Comparison of ENCODE assay signal across 8 cellular contexts in the genomic region with DNA sequence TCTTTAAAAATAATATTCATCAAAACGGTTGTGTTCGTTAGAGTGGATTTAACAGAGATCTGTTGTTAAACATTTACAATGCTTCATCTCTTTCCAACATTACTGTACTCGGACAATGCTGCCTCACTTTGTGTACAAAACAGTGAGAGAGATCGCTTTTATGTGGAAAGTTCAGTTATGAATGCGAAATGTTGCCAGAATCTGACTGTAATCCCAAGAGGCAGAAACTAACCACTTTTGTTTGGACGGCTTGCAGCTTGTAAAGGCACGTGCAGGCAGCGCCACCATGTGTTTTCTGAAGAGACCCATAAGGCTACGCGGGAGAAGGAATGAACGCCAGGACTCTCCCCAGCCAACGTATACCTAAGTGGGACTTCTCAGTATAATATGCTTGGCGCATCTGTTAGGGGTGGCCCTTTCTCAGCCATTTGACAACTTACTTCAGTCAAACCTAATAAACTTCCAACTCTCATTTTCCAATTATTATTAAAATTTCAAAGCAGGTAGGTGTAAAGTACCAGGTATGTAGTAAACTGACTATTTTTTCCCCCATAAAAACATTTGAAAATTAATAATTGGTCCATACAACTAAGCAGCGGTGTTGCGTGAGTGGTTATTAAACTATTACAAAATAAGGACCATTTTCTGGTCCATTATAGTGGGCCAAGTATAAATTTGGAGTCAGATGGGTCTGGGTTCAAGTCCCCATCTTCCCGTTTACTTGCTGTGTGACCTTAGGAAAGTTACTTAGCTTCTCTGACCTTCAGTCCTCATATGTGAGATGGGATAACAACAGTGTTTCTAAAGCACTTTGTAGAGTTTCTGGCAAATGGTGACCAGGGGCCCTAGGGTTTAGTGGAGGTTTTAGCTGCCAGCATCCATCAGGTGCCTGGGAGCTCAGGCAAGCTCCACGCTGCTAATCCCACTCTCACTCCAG. TPM values are rescaled to one million over a fixed set of nuclear protein-coding genes. Genes with fewer than 3 reads are reported as not detected.
DNase-seq lines count a peak whose midpoint lies in the region; ATAC-seq and TF ChIP-seq lines count a peak whose summit lies in the region.

No MANE protein-coding gene starts in this region.

- CTCF ChIA-PET in activated CD4-positive, alpha-beta memory T cell treated with anti-CD3 and anti-CD28 coated beads, Interleukin-2, amount 10 ng/mL, durations not matched to agents 7 days and 5 days (lab: Charles Lee): interaction anchor here (1.0 to 3.1 kb wide), 2 partner anchors 15 to 549 kb away, joined by 4 to 25 read pairs; no protein-coding TSS in a partner anchor

- peak; percentile 66 for ATAC-seq in GM18867 (IDR thresholded peaks at IDR 0.05; ENCODE audit: unreplicated experiment)
- ATAC-seq in HG03521 (IDR thresholded peaks at IDR 0.05; ENCODE audit: unreplicated experiment): peak; percentile 64
- peak; percentile 64 for ATAC-seq in lung (ENCODE audit: insufficient read depth, low FRiP score)

- H3K36me3 ChIP-seq in lung (ENCODE audit: control insufficient read depth in 2 of 2, insufficient read depth in 2 of 2, low read length in 2 of 2): no peaks in the 10 kb centered on the region

- H3K27me3 ChIP-seq in lung (ENCODE audit: control insufficient read depth, insufficient read depth): no peaks in the 10 kb centered on the region

- no peak overlapping the region for H3K27ac ChIP-seq in lung (ENCODE audit: low read depth in 1 of 2, low read length in 1 of 2)

- H3K36me3 Mint-ChIP-seq in activated CD4-positive, alpha-beta memory T cell treated with anti-CD3 and anti-CD28 coated beads, Interleukin-2, amount 10 ng/mL, durations not matched to agents 7 days and 5 days (ENCODE audit: low read depth): no peaks in the 10 kb centered on the region

- H3K4me3 ChIP-seq in AG09309 (ENCODE audit: control insufficient read depth, low read depth, low read length): no peak overlapping the region
- no peak overlapping the region for H3K4me3 ChIP-seq in lung

- H3K9me3 ChIP-seq in lung (ENCODE audit: control insufficient read depth in 2 of 2, insufficient read depth in 1 of 2, low read length in 1 of 2): peaks cover 0 to 4% of the 10 kb centered on the region in 2 donors

- no peak overlapping the region for H3K27ac Mint-ChIP-seq in activated CD4-positive, alpha-beta memory T cell treated with anti-CD3 and anti-CD28 coated beads, Interleukin-2, amount 10 ng/mL, durations not matched to agents 7 days and 5 days

- peaks cover 17% of the 10 kb centered on the region for H3K4me1 Mint-ChIP-seq in activated CD4-positive, alpha-beta memory T cell treated with anti-CD3 and anti-CD28 coated beads, Interleukin-2, amount 10 ng/mL, durations not matched to agents 7 days and 5 days

- peak; percentile 86 for DNase-seq in AG09309 (ENCODE audit: low read depth)
- peak; percentile 36 for DNase-seq in NCI-H526 treated with DMSO at 0.1 percent for 48 hours (lab: John Stamatoyannopoulos, UW)
- peak; percentile 65 for DNase-seq in activated CD4-positive, alpha-beta memory T cell treated with anti-CD3 and anti-CD28 coated beads, Interleukin-2, amount 10 ng/mL, durations not matched to agents 7 days and 5 days
- DNase-seq in effector CD8-positive, alpha-beta T cell (lab: John Stamatoyannopoulos, UW): peak; percentile 39
- DNase-seq in lung (ENCODE audit: low spot score): peak; percentile 86
- peak; percentile 30 to 34 for DNase-seq in stimulated activated CD8-positive, alpha-beta memory T cell treated with anti-CD3 and anti-CD28 coated beads, Interleukin-15, amount 100 ng/mL, for 48 hours (ENCODE audit: low read depth in 2 of 2)

- WGBS in lung, 2 donors: 26 to 30% methylated on average over 17 of the region's 17 CpGs

- H3K9me3 Mint-ChIP-seq in activated CD4-positive, alpha-beta memory T cell treated with anti-CD3 and anti-CD28 coated beads, Interleukin-2, amount 10 ng/mL, durations not matched to agents 7 days and 5 days: no peaks in the 10 kb centered on the region

- H3K27me3 Mint-ChIP-seq in activated CD4-positive, alpha-beta memory T cell treated with anti-CD3 and anti-CD28 coated beads, Interleukin-2, amount 10 ng/mL, durations not matched to agents 7 days and 5 days: peaks cover 46% of the 10 kb centered on the region

- peaks cover 0 to 8% of the 10 kb centered on the region in 2 donors for H3K4me1 ChIP-seq in lung (ENCODE audit: control insufficient read depth in 2 of 2, insufficient read depth in 2 of 2, low read length in 2 of 2)

- H3K4me3 Mint-ChIP-seq in activated CD4-positive, alpha-beta memory T cell treated with anti-CD3 and anti-CD28 coated beads, Interleukin-2, amount 10 ng/mL, durations not matched to agents 7 days and 5 days: no peak overlapping the region

- TF ChIP-seq CTCF in AG09309 (IDR thresholded peaks at IDR 0.05; ENCODE audit: control insufficient read depth, insufficient read depth, low read depth, low read length, missing control alignments): peak; percentile 91
- peak; percentile 89 for TF ChIP-seq CTCF in lung (IDR thresholded peaks at IDR 0.05; ENCODE audit: control extremely low read depth, extremely low read depth)

- POLR2A ChIA-PET in activated CD4-positive, alpha-beta memory T cell treated with anti-CD3 and anti-CD28 coated beads, Interleukin-2, amount 10 ng/mL, durations not matched to agents 7 days and 5 days (lab: Charles Lee): no interaction called here

RNA-seq across cellular contexts. Expression of a gene that starts 5.6 kb away (rescaled TPM):
- total RNA-seq in activated CD4-positive, alpha-beta memory T cell treated with anti-CD3 and anti-CD28 coated beads, Interleukin-2, amount 10 ng/mL, durations not matched to agents 7 days and 5 days: 10 to 100 TPM; 35.8 to 36.9 TPM
- 10 to 100 TPM; 37.2 to 37.4 TPM for total RNA-seq in lung
- 10 to 100 TPM; 12.7 to 15.1 TPM for polyA plus RNA-seq in lung

Comparison
In these comparisons a context has a peak if more than half of its experiments do, and no peak if none do; other contexts are left out.
1. DNase-seq: peak in every context shown above with its lines; median percentile 86 in AG09309; 86 in lung; 65 in activated CD4-positive, alpha-beta memory T cell treated with anti-CD3 and anti-CD28 coated beads, Interleukin-2, amount 10 ng/mL, durations not matched to agents 7 days and 5 days; 39 in effector CD8-positive, alpha-beta T cell; 36 in NCI-H526 treated with DMSO at 0.1 percent for 48 hours; 32 in stimulated activated CD8-positive, alpha-beta memory T cell treated with anti-CD3 and anti-CD28 coated beads, Interleukin-15, amount 100 ng/mL, for 48 hours.